16 cellular contexts compared by ENCODE assay signal in the genomic region with DNA sequence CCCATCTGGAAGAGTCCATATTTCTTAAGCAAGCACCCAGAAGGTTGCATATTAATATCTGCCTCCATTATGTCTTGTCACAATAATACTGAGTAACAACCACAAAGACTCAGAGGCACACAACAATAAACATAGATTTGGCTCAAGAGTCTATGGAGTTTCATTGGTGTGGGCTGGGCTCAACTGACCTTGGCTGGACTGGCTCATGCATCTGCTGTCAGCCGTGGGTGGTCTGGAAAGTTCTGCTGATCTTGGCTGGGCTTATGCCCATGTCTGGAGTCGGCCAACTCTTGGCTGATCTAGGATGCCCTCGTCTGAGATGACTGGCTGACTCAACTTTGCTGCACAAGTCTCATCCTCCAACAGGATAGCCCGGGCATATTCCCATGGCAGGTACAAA.
A peak's percentile ranks its signal among the peaks of the same experiment; 100 is the strongest.
DNase-seq lines count a peak whose midpoint lies in the region; ATAC-seq, FAIRE-seq and TF ChIP-seq lines count a peak whose summit lies in the region.
"Had no signal": no experiment of that assay in that cellular context is flagged by ENCODE, and none has a peak within 500 bp of the region (broad histone marks: within the 10 kb centered on the region; RNA-seq: fewer than 3 reads in every experiment).

No MANE protein-coding gene starts in this region.

- intact Hi-C loops in K562 (cut with micrococcal nuclease) (no loop called here), testis (cut with DNase I; ENCODE audit: low total_unique reads) (no loop called here)

- H2AFZ ChIP-seq in K562 (ENCODE audit: low read depth, low read length) = 0 out of 2 replicates have a peak overlapping the region, but pooled peaks have one; percentile 35

- FAIRE-seq in K562 (lab: Jason Lieb, UNC) = no peak

- no peak for TF ChIP-seq CTCF in K562 (IDR thresholded peaks at IDR 0.05 in 2 of 3, conservative IDR thresholded peaks at IDR 0.05 in 1 of 3; ENCODE audit: insufficient read depth in 2 of 3, low read depth in 1 of 3, low read length in 3 of 3)
- TF ChIP-seq CTCF in testis (IDR thresholded peaks at IDR 0.05) = no peak

- no peaks in the 10 kb centered on the region for H3K79me2 ChIP-seq in K562 (ENCODE audit: control insufficient read depth, insufficient read depth, low read length)

- H3K4me3 ChIP-seq in MG63 (no peak overlapping the region), K562 (no peak overlapping the region), testis (no peak overlapping the region)
- H3K4me3 ChIP-seq: GM23338, HAP-1, SJCRH30 had no signal

- H3K9me1 ChIP-seq in K562 (ENCODE audit: control insufficient read depth, insufficient read depth, low read length) = peaks cover 3% of the 10 kb centered on the region

- H3K4me2 ChIP-seq in K562 (ENCODE audit: insufficient read depth, low read length) = no peak overlapping the region
- H3K4me2 ChIP-seq: GM23338 had no signal

- H4K20me1 ChIP-seq in K562 (replicated peaks; ENCODE audit: control insufficient read depth, insufficient read depth, low read length) = no peaks in the 10 kb centered on the region

- no peak for TF ChIP-seq EP300 in K562 (IDR thresholded peaks at IDR 0.05; ENCODE audit: low read length)

- no peaks in the 10 kb centered on the region for H3K36me3 ChIP-seq in MG63
- no peaks in the 10 kb centered on the region for H3K36me3 ChIP-seq in K562 (ENCODE audit: control insufficient read depth, insufficient read depth, low read length)
- H3K36me3 ChIP-seq in testis (ENCODE audit: low read depth, missing control alignments) = no peaks in the 10 kb centered on the region
- H3K36me3 ChIP-seq: HAP-1, SJCRH30 had no signal

- no peaks in the 10 kb centered on the region for H3K27me3 ChIP-seq in MG63
- H3K27me3 ChIP-seq in K562 (ENCODE audit: control insufficient read depth in 2 of 2, insufficient read depth in 2 of 2, low read length in 2 of 2) = peaks cover 2 to 17% of the 10 kb centered on the region in 2 experiments
- no peaks in the 10 kb centered on the region for H3K27me3 ChIP-seq in testis
- H3K27me3 ChIP-seq: SJCRH30 had no signal

- in situ Hi-C loops in K562 (cut with MboI) (no loop called here), KBM-7 (cut with MboI; ENCODE audit: low pct_unique_long_range_greater_than_20kb, low sequenced_read_pairs) (no loop called here)

- 14% methylated on average over 4 of the region's 4 CpGs for WGBS in K562 (ENCODE audit: insufficient coverage, low coverage, missing lambda C conversion rate)
- WGBS in testis, 2 donors = 36 to 40% methylated on average over 4 of the region's 4 CpGs

- no peak for TF ChIP-seq RAD21 in K562 (CRISPR knock-in tag; conservative IDR thresholded peaks at IDR 0.05 in 1 of 2, IDR thresholded peaks at IDR 0.05 in 1 of 2)

- H3K27ac ChIP-seq in K562 (ENCODE audit: extremely low read depth, low read depth, low read length) (no peak overlapping the region), testis (no peak overlapping the region)
- H3K27ac ChIP-seq: SJCRH30 had no signal

- TF ChIP-seq POLR2A in K562 (conservative IDR thresholded peaks at IDR 0.05) = no peak
- no peak for TF ChIP-seq POLR2A in testis (IDR thresholded peaks at IDR 0.05)

- no peak overlapping the region for H3K9ac ChIP-seq in K562 (ENCODE audit: insufficient read depth in 1 of 2, low read depth in 2 of 2, low read length in 2 of 2)

- POLR2A ChIA-PET in K562 (lab: Yijun Ruan, JAX) = interaction anchor here (0.8 to 1.1 kb wide), 2 partner anchors 65 to 536 kb away, joined by 3 to 4 read pairs; no protein-coding TSS in a partner anchor

- CTCF ChIA-PET in K562 (lab: Yijun Ruan, JAX; ENCODE audit: low intra/inter-chr PET ratio) = no interaction called here

- peaks cover 7% of the 10 kb centered on the region for H3K9me3 ChIP-seq in MG63
- no peaks in the 10 kb centered on the region for H3K9me3 ChIP-seq in K562 (replicated peaks; ENCODE audit: control insufficient read depth, insufficient read depth, low read depth, low read length)
- no peaks in the 10 kb centered on the region for H3K9me3 ChIP-seq in testis
- H3K9me3 ChIP-seq: HAP-1 had no signal

- H3K4me1 ChIP-seq in K562 (replicated peaks in 1 of 2; ENCODE audit: control insufficient read depth in 2 of 2, insufficient read depth in 2 of 2, low read length in 2 of 2) (0 out of 5 replicates have a peak, but pooled peaks cover 0 to 3% of the 10 kb centered on the region in 2 experiments), testis (peaks cover 3% of the 10 kb centered on the region)
- H3K4me1 ChIP-seq: HAP-1, SJCRH30 had no signal

- peak; percentile 79 for DNase-seq in MG63
- DNase-seq in K562 (ENCODE audit: extremely low read depth in 1 of 4, low spot score in 3 of 4) = no peak
- peak; percentile 64 for DNase-seq in left kidney (ENCODE audit: low read depth, low spot score)
- DNase-seq in testis = peak; percentile 28
- no peak for DNase-seq in KBM-7
- no peak for DNase-seq in activated CD4-positive, alpha-beta T cell treated with anti-CD3 and anti-CD28 coated beads for 48 hours
- DNase-seq: CD4-positive, CD25-positive, alpha-beta regulatory T cell; EL; GF-D8; NCI-H1694; NCI-H2081 treated with DMSO at 0.1 percent for 48 hours; NCI-H69; SJCRH30 had no signal

- no peak for ATAC-seq in K562
- no peak for ATAC-seq in GM18867 (IDR thresholded peaks at IDR 0.05; ENCODE audit: unreplicated experiment)
- ATAC-seq: GM23338 had no signal

- BruUV-seq in K562 (replicated peaks; lab: Mats Ljungman, UMichigan) = no TSS peak

TF ChIP-seq in K562, 482 proteins besides CTCF, POLR2A, EP300 and RAD21 (continues in another document):
- TF ChIP-seq NFXL1 (CRISPR knock-in tag; IDR thresholded peaks at IDR 0.05) = no peak
- no peak for TF ChIP-seq IRF2 (CRISPR knock-in tag; IDR thresholded peaks at IDR 0.05)
- TF ChIP-seq CBFA2T2 (conservative IDR thresholded peaks at IDR 0.05) = no peak
- TF ChIP-seq MTA1 (IDR thresholded peaks at IDR 0.05; ENCODE audit: borderline replicate concordance) = no peak
- TF ChIP-seq ILK (tag; IDR thresholded peaks at IDR 0.05; ENCODE audit: borderline replicate concordance, low read depth) = no peak
- TF ChIP-seq, protein P1, sequence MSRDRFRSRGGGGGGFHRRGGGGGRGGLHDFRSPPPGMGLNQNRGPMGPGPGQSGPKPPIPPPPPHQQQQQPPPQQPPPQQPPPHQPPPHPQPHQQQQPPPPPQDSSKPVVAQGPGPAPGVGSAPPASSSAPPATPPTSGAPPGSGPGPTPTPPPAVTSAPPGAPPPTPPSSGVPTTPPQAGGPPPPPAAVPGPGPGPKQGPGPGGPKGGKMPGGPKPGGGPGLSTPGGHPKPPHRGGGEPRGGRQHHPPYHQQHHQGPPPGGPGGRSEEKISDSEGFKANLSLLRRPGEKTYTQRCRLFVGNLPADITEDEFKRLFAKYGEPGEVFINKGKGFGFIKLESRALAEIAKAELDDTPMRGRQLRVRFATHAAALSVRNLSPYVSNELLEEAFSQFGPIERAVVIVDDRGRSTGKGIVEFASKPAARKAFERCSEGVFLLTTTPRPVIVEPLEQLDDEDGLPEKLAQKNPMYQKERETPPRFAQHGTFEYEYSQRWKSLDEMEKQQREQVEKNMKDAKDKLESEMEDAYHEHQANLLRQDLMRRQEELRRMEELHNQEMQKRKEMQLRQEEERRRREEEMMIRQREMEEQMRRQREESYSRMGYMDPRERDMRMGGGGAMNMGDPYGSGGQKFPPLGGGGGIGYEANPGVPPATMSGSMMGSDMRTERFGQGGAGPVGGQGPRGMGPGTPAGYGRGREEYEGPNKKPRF (IDR thresholded peaks at IDR 0.05; ENCODE audit: low read depth, low read length) = no peak
- TF ChIP-seq ETS2 (tag; IDR thresholded peaks at IDR 0.05; ENCODE audit: borderline replicate concordance, poor library complexity, severe bottlenecking) = no peak
- no peak for TF ChIP-seq FUS (optimal IDR thresholded peaks at IDR 0.05; ENCODE audit: low read depth, low read length)
- TF ChIP-seq ZZZ3 (IDR thresholded peaks at IDR 0.05) = no peak
- TF ChIP-seq SIN3A (IDR thresholded peaks at IDR 0.05; ENCODE audit: borderline replicate concordance in 2 of 2, control insufficient read depth in 1 of 2, low read depth in 2 of 2, low read length in 2 of 2) = no peak
- no peak for TF ChIP-seq CBFA2T3 (IDR thresholded peaks at IDR 0.05)
- TF ChIP-seq STAT5B (CRISPR knock-in tag; IDR thresholded peaks at IDR 0.05) = no peak
- no peak for TF ChIP-seq DACH1 (IDR thresholded peaks at IDR 0.05; ENCODE audit: partially characterized antibody)
- no peak for TF ChIP-seq TBL1XR1 (IDR thresholded peaks at IDR 0.05; ENCODE audit: low read length in 2 of 2)
- no peak for TF ChIP-seq ZNF699 (CRISPR knock-in tag; IDR thresholded peaks at IDR 0.05; ENCODE audit: insufficient replicate concordance)
- TF ChIP-seq PYGO2 (tag; IDR thresholded peaks at IDR 0.05) = no peak
- TF ChIP-seq TRIM28 (IDR thresholded peaks at IDR 0.05) = no peak
- TF ChIP-seq NFYB (IDR thresholded peaks at IDR 0.05; ENCODE audit: extremely low read depth, insufficient read length) = no peak
- no peak for TF ChIP-seq RNF219 (CRISPR knock-in tag; IDR thresholded peaks at IDR 0.05)

Comparison
In these comparisons a context has a peak if more than half of its experiments do, and no peak if none do; other contexts are left out.
1. DNase-seq: peak in MG63 (single experiment), left kidney (single experiment) and testis (single experiment); none in K562 (0 of 4), KBM-7 (single experiment) and activated CD4-positive, alpha-beta T cell treated with anti-CD3 and anti-CD28 coated beads for 48 hours (single experiment).